21 cellular contexts compared by ENCODE assay signal in the genomic region with DNA sequence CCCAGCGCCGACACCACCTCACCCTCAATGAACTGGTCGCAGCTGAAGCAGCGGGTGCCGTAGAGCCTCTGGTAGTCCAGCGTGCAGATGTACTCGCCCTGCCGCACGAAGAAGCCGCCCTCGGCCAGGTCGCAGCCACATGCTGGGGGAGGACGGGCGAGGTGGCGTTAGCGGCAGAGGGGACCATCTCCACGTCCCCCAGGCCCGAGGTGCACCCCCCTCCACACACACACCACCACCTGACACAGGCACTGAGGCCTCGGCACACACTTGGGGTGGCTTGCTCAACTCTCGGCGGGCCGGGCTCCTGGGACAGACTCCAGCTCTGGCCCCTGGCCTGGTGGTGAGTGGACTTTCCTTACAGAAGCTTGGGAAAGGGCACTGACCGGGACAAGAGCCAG.
"Had no signal": no experiment of that assay in that cellular context is flagged by ENCODE, and none has a peak within 500 bp of the region (broad histone marks: within the 10 kb centered on the region; RNA-seq: fewer than 3 reads in every experiment).

No MANE protein-coding gene starts in this region.

- H3K27me3 Mint-ChIP-seq: central memory CD8-positive, alpha-beta T cell; stimulated activated naive B cell treated with anti-CD40 and anti-IgM and Interleukin-4, amounts not matched to agents 10 μg/mL and 1 μg/mL and 100 μg/mL, for 72 hours; type B pancreatic cell had no signal

- H3K27ac ChIP-seq: colonic mucosa, neural progenitor cell, ovary, right lobe of liver, testis, vagina, WERI-Rb-1 had no signal

- H3K9me3 ChIP-seq: colonic mucosa, ovary, testis, vagina had no signal

- H2AFZ ChIP-seq: neural progenitor cell had no signal

- H3K4me1 ChIP-seq: colonic mucosa, neural progenitor cell, right lobe of liver had no signal

- DNase-seq: activated CD4-positive, alpha-beta T cell treated with anti-CD3 and anti-CD28 coated beads for 1 hour; activated CD4-positive, alpha-beta T cell treated with anti-CD3 and anti-CD28 coated beads, Interleukin-2, amount 50 U/mL, for 1 hour; activated CD8-positive, alpha-beta T cell treated with anti-CD3 and anti-CD28 coated beads, Interleukin-2, amount 10 ng/mL, durations not matched to agents 7 days and 5 days; activated gamma-delta T cell treated with Interleukin-2 at 50 U/mL for 16 hours; adrenal gland; colonic mucosa; naive B cell; ovary; right lobe of liver; small intestine; stimulated activated CD4-positive, alpha-beta T cell treated with anti-CD3 and anti-CD28 coated beads, Interleukin-15, amount 100 ng/mL, for 24 hours; stimulated activated naive B cell treated with anti-CD40 and anti-IgM and Interleukin-4, amounts not matched to agents 10 μg/mL and 1 μg/mL and 100 μg/mL, for 72 hours; T-helper 1 cell; testis; WERI-Rb-1 had no signal

- H3K36me3 ChIP-seq: adrenal gland, colonic mucosa, ovary, right lobe of liver, vagina, WERI-Rb-1 had no signal

- H3K4me2 ChIP-seq: neural progenitor cell had no signal

- H3K27me3 ChIP-seq: adrenal gland, colonic mucosa, neural progenitor cell, ovary, right lobe of liver, testis, vagina had no signal

- ATAC-seq: activated CD8-positive, alpha-beta T cell treated with anti-CD3 and anti-CD28 coated beads, Interleukin-2, amount 10 ng/mL, durations not matched to agents 7 days and 5 days; activated naive CD4-positive, alpha-beta T cell treated with anti-CD3 and anti-CD28 coated beads, Interleukin-2, amount 50 U/mL, for 72 hours; stimulated activated naive B cell treated with anti-CD40 and anti-IgM and Interleukin-4, amounts not matched to agents 10 μg/mL and 1 μg/mL and 100 μg/mL, for 72 hours had no signal

- H3K4me3 ChIP-seq: adrenal gland, colonic mucosa, neural progenitor cell, ovary, right lobe of liver, testis, vagina had no signal

- H3K9ac ChIP-seq: neural progenitor cell had no signal

- H3K27ac Mint-ChIP-seq: activated CD8-positive, alpha-beta T cell treated with anti-CD3 and anti-CD28 coated beads, Interleukin-2, amount 10 ng/mL, durations not matched to agents 7 days and 5 days; activated naive CD4-positive, alpha-beta T cell treated with anti-CD3 and anti-CD28 coated beads, Interleukin-2, amount 50 U/mL, for 72 hours; memory B cell; stimulated activated naive B cell treated with anti-CD40 and anti-IgM and Interleukin-4, amounts not matched to agents 10 μg/mL and 1 μg/mL and 100 μg/mL, for 72 hours; type B pancreatic cell had no signal

- H3K4me3 Mint-ChIP-seq: activated CD8-positive, alpha-beta T cell treated with anti-CD3 and anti-CD28 coated beads, Interleukin-2, amount 10 ng/mL, durations not matched to agents 7 days and 5 days; central memory CD8-positive, alpha-beta T cell; memory B cell; naive B cell; neural progenitor cell; stimulated activated naive B cell treated with anti-CD40 and anti-IgM and Interleukin-4, amounts not matched to agents 10 μg/mL and 1 μg/mL and 100 μg/mL, for 72 hours; type B pancreatic cell had no signal

- H3K4me1 Mint-ChIP-seq: central memory CD8-positive, alpha-beta T cell; memory B cell had no signal

- H3K36me3 Mint-ChIP-seq: type B pancreatic cell had no signal
